Comparison of ENCODE assay signal across 20 cellular contexts in the genomic region with DNA sequence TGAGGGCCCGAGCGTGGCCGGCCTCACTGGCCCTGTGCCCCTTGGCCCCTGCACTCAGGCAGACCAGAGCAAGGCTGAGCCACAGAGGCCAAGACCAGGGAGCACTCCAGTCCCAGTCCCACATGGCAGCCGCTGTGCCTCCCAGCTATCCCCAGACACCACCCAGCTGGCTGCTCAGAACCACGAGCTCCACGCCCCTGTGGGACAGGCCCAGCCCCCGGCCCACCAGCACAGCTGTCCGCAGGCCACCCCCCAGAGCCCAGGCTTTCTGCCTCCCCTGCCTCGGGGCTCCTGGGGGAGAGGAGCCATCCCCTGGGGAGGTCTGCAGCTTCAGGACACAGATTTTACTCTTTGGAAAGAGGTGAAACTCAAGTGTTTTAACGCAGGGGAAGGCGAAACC.
"Had no signal": no experiment of that assay in that cellular context is flagged by ENCODE, and none has a peak within 500 bp of the region (broad histone marks: within the 10 kb centered on the region; RNA-seq: fewer than 3 reads in every experiment).

No MANE protein-coding gene starts in this region.

- H3K9me3 ChIP-seq: esophagus squamous epithelium, left lung, mucosa of descending colon, transverse colon had no signal

- ATAC-seq: left lung; mucosa of descending colon; naive thymus-derived CD8-positive, alpha-beta T cell; stimulated activated naive CD8-positive, alpha-beta T cell treated with anti-CD3 and anti-CD28 coated beads, Interleukin-15, Interleukin-2, amounts not matched to agents 100 U/mL and 50 U/mL, for 24 hours had no signal

- FAIRE-seq: endothelial cell of umbilical vein, keratinocyte, small intestine, TTC549 had no signal

- H3K4me1 ChIP-seq: left lung had no signal

- H3K27ac ChIP-seq: brain microvascular endothelial cell, coronary artery, esophagus squamous epithelium, left lung, transverse colon had no signal

- H3K4me3 ChIP-seq: coronary artery, esophagus squamous epithelium, left lung, mucosa of descending colon, transverse colon had no signal

- DNase-seq: activated B cell treated with CpG ODN at 0.5 μM for 24 hours; activated CD4-positive, alpha-beta T cell treated with anti-CD3 and anti-CD28 coated beads, Interleukin-2, amount 10 ng/mL, durations not matched to agents 7 days and 5 days; activated CD8-positive, alpha-beta memory T cell treated with anti-CD3 and anti-CD28 coated beads, Interleukin-2, amount 50 U/mL, for 48 hours; activated gamma-delta T cell treated with Interleukin-2 at 50 U/mL for 16 hours; brain microvascular endothelial cell; esophagus squamous epithelium; hippocampal formation; left lung; naive thymus-derived CD8-positive, alpha-beta T cell; nucleus accumbens; small intestine; stimulated activated CD4-positive, alpha-beta T cell treated with anti-CD3 and anti-CD28 coated beads, Interleukin-4, amount 100 ng/mL, for 4 hours; stimulated activated CD8-positive, alpha-beta memory T cell treated with anti-CD3 and anti-CD28 coated beads, Interleukin-4, amount 100 ng/mL, for 48 hours; stimulated activated naive CD8-positive, alpha-beta T cell treated with anti-CD3 and anti-CD28 coated beads, Interleukin-15, Interleukin-2, amounts not matched to agents 100 U/mL and 50 U/mL, for 24 hours; transverse colon had no signal

- H3K27me3 ChIP-seq: brain microvascular endothelial cell, esophagus squamous epithelium, left lung, transverse colon had no signal
